11 cellular contexts compared by ENCODE assay signal in genomic region chr3:23819599-23820360, GRCh38. TPM values are rescaled to one million over a fixed set of nuclear protein-coding genes. Genes with fewer than 3 reads are reported as not detected.
DNase-seq lines count a peak whose midpoint lies in the region; ATAC-seq, FAIRE-seq and TF ChIP-seq lines count a peak whose summit lies in the region.
"Had no signal": no experiment of that assay in that cellular context is flagged by ENCODE, and none has a peak within 500 bp of the region (broad histone marks: within the 10 kb centered on the region; RNA-seq: fewer than 3 reads in every experiment).

No MANE protein-coding gene starts in this region.

- H3K9me3 ChIP-seq in GM12878 (replicated peaks; ENCODE audit: control insufficient read depth, insufficient read depth, low read length) (no peaks in the 10 kb centered on the region), SK-N-SH (no peaks in the 10 kb centered on the region), smooth muscle cell (replicated peaks; ENCODE audit: low read depth) (no peaks in the 10 kb centered on the region)
- H3K9me3 ChIP-seq: neutrophil had no signal

- POLR2A ChIA-PET in GM12878 (lab: Charles Lee), result interaction anchor here (1.3 kb wide), 1 partner anchor 18 kb away, joined by 4 read pairs; no protein-coding TSS in a partner anchor
- POLR2A ChIA-PET in RWPE1 (lab: Yijun Ruan, JAX; ENCODE audit: low non-redundant PET), result no interaction called here
- POLR2A ChIA-PET in SK-N-SH (lab: Yijun Ruan, JAX), result no interaction called here

- H3K9me2 ChIP-seq in SK-N-SH, result no peaks in the 10 kb centered on the region

- no peak for DNase-seq in Right ventricle myocardium superior
- DNase-seq in left cardiac atrium, result no peak
- DNase-seq in GM12878 (ENCODE audit: low read depth, low spot score), result no peak
- DNase-seq in RWPE1 (ENCODE audit: low spot score), result no peak
- DNase-seq in SK-N-SH, result no peak
- DNase-seq in smooth muscle cell (lab: John Stamatoyannopoulos, UW; ENCODE audit: unreplicated experiment), result no peak
- DNase-seq in H7, result no peak
- DNase-seq: NCI-H2171 treated with DMSO at 0.1 percent for 48 hours, SW 1271 had no signal

- WGBS in GM12878 (ENCODE audit: insufficient coverage, insufficient replicate concordance, low lambda C conversion rate, missing lambda C conversion rate), result 83% methylated on average over 5 of the region's 5 CpGs
- WGBS in SK-N-SH (ENCODE audit: low lambda C conversion rate), result 86% methylated on average over 5 of the region's 5 CpGs
- 85% methylated on average over 5 of the region's 5 CpGs for WGBS in smooth muscle cell (ENCODE audit: low lambda C conversion rate)

- intact Hi-C loops in Right ventricle myocardium superior (cut with DNase I) (no loop called here), left cardiac atrium (cut with DNase I) (no loop called here), GM12878 (cut with micrococcal nuclease; ENCODE audit: unreplicated experiment) (no loop called here)

- H2AFZ ChIP-seq in GM12878 (ENCODE audit: control insufficient read depth, low read depth, low read length), result no peak overlapping the region
- H2AFZ ChIP-seq in SK-N-SH (ENCODE audit: low read depth), result no peak overlapping the region
- no peak overlapping the region for H2AFZ ChIP-seq in smooth muscle cell (ENCODE audit: low read depth)

- H3K4me3 ChIP-seq in GM12878 (no peak overlapping the region), SK-N-SH (ENCODE audit: low read depth in 2 of 2, low read length in 1 of 2) (no peak overlapping the region), smooth muscle cell (no peak overlapping the region), H7 (ENCODE audit: insufficient read depth, low read depth, low read length) (no peak overlapping the region)

- H3K4me1 ChIP-seq in GM12878 (ENCODE audit: control insufficient read depth, insufficient read depth, low read length) (peaks cover 27% of the 10 kb centered on the region), SK-N-SH (ENCODE audit: control insufficient read depth in 1 of 2, insufficient read depth in 2 of 2, low read depth in 1 of 2, low read length in 1 of 2) (peaks cover 0 to 17% of the 10 kb centered on the region in 2 experiments; a peak in 2 of 4 replicates), smooth muscle cell (ENCODE audit: low read depth) (peaks cover 25% of the 10 kb centered on the region)

- no peak for TF ChIP-seq CTCF in GM12878 (IDR thresholded peaks at IDR 0.05 in 2 of 3, conservative IDR thresholded peaks at IDR 0.05 in 1 of 3; ENCODE audit: control insufficient read depth in 2 of 3, extremely low read depth in 1 of 3, insufficient read depth in 1 of 3, low read depth in 3 of 3, low read length in 3 of 3)
- no peak for TF ChIP-seq CTCF in RWPE1 (conservative IDR thresholded peaks at IDR 0.05; ENCODE audit: low read depth)
- no peak for TF ChIP-seq CTCF in SK-N-SH (IDR thresholded peaks at IDR 0.05)
- TF ChIP-seq CTCF in smooth muscle cell (IDR thresholded peaks at IDR 0.05; ENCODE audit: borderline replicate concordance, insufficient read depth, poor library complexity, severe bottlenecking), result no peak

- H3K36me3 ChIP-seq in GM12878 (ENCODE audit: control insufficient read depth in 2 of 2, insufficient read depth in 2 of 2, low read length in 1 of 2), result peaks cover 0 to 15% of the 10 kb centered on the region in 2 experiments; a peak in 3 of 4 replicates
- peaks cover 3 to 4% of the 10 kb centered on the region in 2 experiments for H3K36me3 ChIP-seq in SK-N-SH (replicated peaks in 1 of 2; ENCODE audit: control insufficient read depth in 1 of 2, insufficient read depth in 2 of 2, low read length in 1 of 2)
- H3K36me3 ChIP-seq in smooth muscle cell (ENCODE audit: low read depth), result no peaks in the 10 kb centered on the region
- H3K36me3 ChIP-seq in H7 (replicated peaks; ENCODE audit: control insufficient read depth, insufficient read depth, low read length), result no peaks in the 10 kb centered on the region; the same call in none of the 2 replicates

- no TSS peak for BruUV-seq in GM12878 (replicated peaks; lab: Mats Ljungman, UMichigan)

- RAD21 ChIA-PET in GM12878 (lab: Charles Lee; ENCODE audit: unreplicated experiment), result interaction anchor here (1.2 to 1.5 kb wide), 2 partner anchors 8 to 10 kb away, joined by 4 to 5 read pairs; no protein-coding TSS in a partner anchor

- SMC1A ChIA-PET in GM12878 (lab: Charles Lee; ENCODE audit: uncharacterized antibody, unreplicated experiment), result interaction anchor here (1.0 to 7.3 kb wide), 5 partner anchors 8 to 236 kb away, joined by 3 to 54 read pairs (median 3); no protein-coding TSS in a partner anchor

- CTCF ChIA-PET in GM12878 (lab: Yijun Ruan, JAX) (interaction anchor here (1.0 kb wide), 1 partner anchor 12 kb away, joined by 6 read pairs; no protein-coding TSS in a partner anchor), RWPE1 (lab: Yijun Ruan, JAX) (no interaction called here), SK-N-SH (lab: Yijun Ruan, JAX) (interaction anchor here (0.8 to 2.2 kb wide), 2 partner anchors 8 to 69 kb away, joined by 4 to 5 read pairs; no protein-coding TSS in a partner anchor)

- TF ChIP-seq EP300 in GM12878 (IDR thresholded peaks at IDR 0.05; ENCODE audit: borderline replicate concordance in 1 of 2, control insufficient read depth in 1 of 2, low read depth in 2 of 2, low read length in 2 of 2), result no peak
- no peak for TF ChIP-seq EP300 in SK-N-SH (IDR thresholded peaks at IDR 0.05; ENCODE audit: borderline replicate concordance in 1 of 2, low read depth in 1 of 2, low read length in 1 of 2)

- no peaks in the 10 kb centered on the region for H3K27me3 ChIP-seq in GM12878 (replicated peaks in 1 of 2; ENCODE audit: control insufficient read depth in 2 of 2, insufficient read depth in 2 of 2, low read length in 1 of 2)
- no peaks in the 10 kb centered on the region for H3K27me3 ChIP-seq in SK-N-SH (ENCODE audit: insufficient read depth)
- no peaks in the 10 kb centered on the region for H3K27me3 ChIP-seq in smooth muscle cell (ENCODE audit: low read depth)
- H3K27me3 ChIP-seq in H7 (ENCODE audit: control insufficient read depth, insufficient read depth, low read length), result no peaks in the 10 kb centered on the region
- H3K27me3 ChIP-seq: neutrophil had no signal

- TF ChIP-seq RAD21 in GM12878 (IDR thresholded peaks at IDR 0.05; ENCODE audit: insufficient read depth, low read depth, low read length) (no peak), SK-N-SH (IDR thresholded peaks at IDR 0.05; ENCODE audit: low read length) (no peak)

- FAIRE-seq in GM12878 (lab: Jason Lieb, UNC), result peak; percentile 66

- ATAC-seq in Right ventricle myocardium superior (ENCODE audit: poor library complexity), result peak; percentile 55
- no peak for ATAC-seq in left cardiac atrium
- ATAC-seq in HG02973 (IDR thresholded peaks at IDR 0.05; ENCODE audit: unreplicated experiment), result peak; percentile 60
- peak; percentile 79 for ATAC-seq in GM12878

- peak overlapping the region; percentile 43 for H3K4me2 ChIP-seq in GM12878 (ENCODE audit: control insufficient read depth, insufficient read depth)
- H3K4me2 ChIP-seq in SK-N-SH, result no peak overlapping the region
- no peak overlapping the region for H3K4me2 ChIP-seq in smooth muscle cell

- no peaks in the 10 kb centered on the region; the same call in 1 of the 2 replicates for H4K20me1 ChIP-seq in GM12878 (ENCODE audit: control insufficient read depth, insufficient read depth)
- peaks cover 39% of the 10 kb centered on the region; the same call in 1 of the 2 replicates for H4K20me1 ChIP-seq in SK-N-SH (ENCODE audit: insufficient read depth)
- H4K20me1 ChIP-seq in smooth muscle cell (ENCODE audit: low read depth), result peaks cover 100% of the 10 kb centered on the region

- H3K27ac ChIP-seq in GM12878 (ENCODE audit: control insufficient read depth, insufficient read depth), result peak overlapping the region; percentile 20; the same call in 1 of the 2 replicates
- no peak overlapping the region for H3K27ac ChIP-seq in RWPE1
- H3K27ac ChIP-seq in SK-N-SH (ENCODE audit: low read depth in 2 of 2, low read length in 1 of 2), result no peak overlapping the region; a peak in 1 of 4 replicates
- no peak overlapping the region for H3K27ac ChIP-seq in smooth muscle cell (ENCODE audit: low read depth)
- H3K27ac ChIP-seq: neutrophil had no signal

- no peaks in the 10 kb centered on the region for H3F3A ChIP-seq in SK-N-SH (replicated peaks; ENCODE audit: insufficient read depth)
- H3F3A ChIP-seq in smooth muscle cell (ENCODE audit: low read depth), result peaks cover 4% of the 10 kb centered on the region

- H3K9ac ChIP-seq in GM12878 (ENCODE audit: control insufficient read depth, insufficient read depth, low read length) (no peak overlapping the region), SK-N-SH (no peak overlapping the region), smooth muscle cell (ENCODE audit: low read depth) (no peak overlapping the region)

- in situ Hi-C loops in GM12878 (cut with MboI), result no loop called here

- no peak for TF ChIP-seq POLR2A in GM12878 (IDR thresholded peaks at IDR 0.05; ENCODE audit: low read depth, low read length)

- H3K79me2 ChIP-seq in GM12878 (ENCODE audit: control insufficient read depth, insufficient read depth, low read length), result peaks cover 92% of the 10 kb centered on the region
- H3K79me2 ChIP-seq in SK-N-SH (ENCODE audit: insufficient read depth), result peaks cover 69% of the 10 kb centered on the region
- peaks cover 87% of the 10 kb centered on the region for H3K79me2 ChIP-seq in smooth muscle cell (ENCODE audit: low read depth)

RNA-seq across cellular contexts. Expression of gene UBE2E1, which starts 14.0 kb away (rescaled TPM):
- total RNA-seq in Right ventricle myocardium superior, result 69.9 TPM
- 10 to 100 TPM; 51.8 to 54.7 TPM for total RNA-seq in left cardiac atrium
- total RNA-seq in GM12878 (2013; cell fraction: nucleolus; rRNA removed), result 149 and 156 TPM in 2 replicates
- 110 and 129 TPM in 2 replicates for total RNA-seq in GM12878 (2014; rRNA removed)
- 230 and 236 TPM in 2 replicates for total RNA-seq in GM12878 (2014; rRNA removed; fragmentation: Illumina TruSeq; extraction: Trizol)
- 162 and 167 TPM in 2 replicates for total RNA-seq in GM12878 (2021)
- polyA plus RNA-seq in GM12878 (2011; ENCODE audit: low read depth), result 122 TPM
- 425 and 698 TPM in 2 replicates for polyA plus RNA-seq in GM12878 (2011; rRNA removed)
- 160 and 172 TPM in 2 replicates for polyA plus RNA-seq in GM12878 (2011; cell fraction: cytosol; rRNA removed)
- 186 and 224 TPM in 2 replicates for polyA plus RNA-seq in GM12878 (2011; cell fraction: nucleus; rRNA removed)
- polyA plus RNA-seq in GM12878 (2012), result 192 and 242 TPM in 2 replicates
- 282 and 450 TPM in 2 replicates for polyA plus RNA-seq in GM12878 (2014; fragmentation: Illumina TruSeq; extraction: Trizol)
- 100 to 1,000 TPM; 113 to 128 TPM for polyA plus RNA-seq in GM12878 (2014; fragmentation: Nextera tagmentation; extraction: Ambion mirVana)
- polyA plus RNA-seq in GM12878 (2014; rRNA removed), result 159 and 202 TPM in 2 replicates
- polyA plus RNA-seq in GM12878 (2016; fragmentation: Nextera tagmentation; extraction: Ambion mirVana), result 10 to 100 TPM; 18.7 to 21.8 TPM
- polyA minus RNA-seq in GM12878 (2011; rRNA and poly(A)+ RNA removed), result 126 and 154 TPM in 2 replicates
- 57.1 and 82.3 TPM in 2 replicates for polyA minus RNA-seq in GM12878 (2011; cell fraction: cytosol; rRNA and poly(A)+ RNA removed)
- 84.7 and 98.8 TPM in 2 replicates for polyA minus RNA-seq in GM12878 (2011; cell fraction: nucleus; rRNA and poly(A)+ RNA removed)
- polyA plus RNA-seq in SK-N-SH (2012; rRNA removed), result 59.9 and 85.2 TPM in 2 replicates
- polyA plus RNA-seq in SK-N-SH (2012; cell fraction: cytosol; rRNA removed), result 90.1 and 110 TPM in 2 replicates
- polyA plus RNA-seq in SK-N-SH (2012; cell fraction: nucleus; rRNA removed), result 23.7 and 54.6 TPM in 2 replicates
- 128 and 142 TPM in 2 replicates for total RNA-seq in smooth muscle cell
- polyA plus RNA-seq in smooth muscle cell, result 13.3 and 17.9 TPM in 2 replicates
- 138 and 159 TPM in 2 replicates for total RNA-seq in H7 (2014; rRNA removed; shearing (Covaris generic))

Comparison
In these comparisons a context has a peak if more than half of its experiments do, and no peak if none do; other contexts are left out.
1. ATAC-seq: peak in Right ventricle myocardium superior (single experiment), HG02973 (single experiment) and GM12878 (single experiment); none in left cardiac atrium (0 of 2).